Comparison of ENCODE assay signal across 13 cellular contexts in the genomic region with DNA sequence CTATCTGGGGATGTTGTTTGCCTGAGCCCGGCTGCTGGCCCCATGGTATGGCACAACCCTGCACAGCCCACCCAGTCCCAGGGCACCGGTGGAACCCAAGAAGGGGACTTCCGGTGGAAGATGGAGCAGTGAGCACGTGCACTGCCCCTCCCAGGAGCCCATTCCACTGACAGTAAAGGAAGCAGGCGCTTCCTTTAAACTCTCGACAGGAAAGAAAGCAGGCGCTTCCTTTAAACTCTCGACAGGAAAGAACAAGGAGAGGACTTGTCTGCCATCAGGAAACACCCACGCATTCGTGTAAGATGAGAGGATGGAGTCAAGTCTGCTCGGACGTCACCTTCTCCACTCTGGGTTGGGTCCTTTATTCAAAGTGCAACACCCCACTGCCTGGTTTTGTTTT. TPM values are rescaled to one million over a fixed set of nuclear protein-coding genes. Genes with fewer than 3 reads are reported as not detected.
DNase-seq lines count a peak whose midpoint lies in the region; ATAC-seq lines count a peak whose summit lies in the region.
"Had no signal": no experiment of that assay in that cellular context is flagged by ENCODE, and none has a peak within 500 bp of the region (broad histone marks: within the 10 kb centered on the region; RNA-seq: fewer than 3 reads in every experiment).

No MANE protein-coding gene starts in this region.

- intact Hi-C loops in posterior vena cava (cut with DNase I) = loop anchor here (2.0 to 10.0 kb wide), 5 partner anchors 73 to 301 kb away; no protein-coding TSS in a partner anchor

- H3K27ac Mint-ChIP-seq in activated T-cell treated with anti-CD3 and anti-CD28 coated beads, Interleukin-2, amount 50 U/mL, for 72 hours = peak overlapping the region; percentile 97
- H3K27ac Mint-ChIP-seq in T-cell = peak overlapping the region; percentile 51 to 69
- H3K27ac Mint-ChIP-seq: nephron had no signal

- CTCF ChIA-PET in T-cell (lab: Charles Lee) = interaction anchor here (0.7 to 0.8 kb wide), 2 partner anchors 48 to 1833 kb away, joined by 3 read pairs; no protein-coding TSS in a partner anchor

- DNase-seq in activated T-cell treated with anti-CD3 and anti-CD28 coated beads, Interleukin-2, amount 50 U/mL, for 72 hours = peak in 1 of 2 donors; percentile 43
- DNase-seq in activated T-cell treated with anti-CD3 and anti-CD28 coated beads for 4 hours = no peak
- peak in 2 of 34 experiments; percentile 7 to 40 for DNase-seq in T-cell
- peak; percentile 66 for DNase-seq in dermis blood vessel endothelial cell
- peak; percentile 78 for DNase-seq in posterior vena cava (ENCODE audit: low spot score)
- no peak for DNase-seq in NCI-H345 (lab: John Stamatoyannopoulos, UW)
- no peak for DNase-seq in NCI-H1436 treated with DMSO at 0.1 percent for 48 hours (lab: John Stamatoyannopoulos, UW)
- no peak for DNase-seq in CD1c-positive myeloid dendritic cell (ENCODE audit: extremely low spot score)
- DNase-seq: central memory CD4-positive, alpha-beta T cell; NCI-H1092 treated with DMSO at 0.1 percent for 48 hours; NCI-H446; T1000 had no signal

- peak overlapping the region; percentile 0 to 59 for H3K4me3 Mint-ChIP-seq in activated T-cell treated with anti-CD3 and anti-CD28 coated beads, Interleukin-2, amount 50 U/mL, for 72 hours
- peak overlapping the region in 1 of 3 donors; percentile 32 for H3K4me3 Mint-ChIP-seq in T-cell
- H3K4me3 Mint-ChIP-seq: nephron had no signal

- no peaks in the 10 kb centered on the region for H3K27me3 Mint-ChIP-seq in activated T-cell treated with anti-CD3 and anti-CD28 coated beads, Interleukin-2, amount 50 U/mL, for 72 hours (ENCODE audit: low read depth)
- no peaks in the 10 kb centered on the region for H3K27me3 Mint-ChIP-seq in T-cell

- peaks cover 0 to 1% of the 10 kb centered on the region in 2 donors for H3K9me3 Mint-ChIP-seq in activated T-cell treated with anti-CD3 and anti-CD28 coated beads, Interleukin-2, amount 50 U/mL, for 72 hours
- no peaks in the 10 kb centered on the region for H3K9me3 Mint-ChIP-seq in T-cell

- peaks cover 7 to 17% of the 10 kb centered on the region in 2 donors for H3K36me3 Mint-ChIP-seq in activated T-cell treated with anti-CD3 and anti-CD28 coated beads, Interleukin-2, amount 50 U/mL, for 72 hours (ENCODE audit: insufficient read depth in 2 of 2)
- peaks cover 6% of the 10 kb centered on the region for H3K36me3 Mint-ChIP-seq in T-cell

- peak; percentile 8 to 16 for ATAC-seq in activated T-cell treated with anti-CD3 and anti-CD28 coated beads, Interleukin-2, amount 50 U/mL, for 72 hours (replicated peaks in 1 of 2)
- peak in 2 of 4 experiments; percentile 18 to 50 for ATAC-seq in T-cell (replicated peaks in 1 of 4)

- H3K4me1 Mint-ChIP-seq in activated T-cell treated with anti-CD3 and anti-CD28 coated beads, Interleukin-2, amount 50 U/mL, for 72 hours (ENCODE audit: low read depth) = peaks cover 64% of the 10 kb centered on the region
- H3K4me1 Mint-ChIP-seq in T-cell = peaks cover 67 to 77% (median 68%) of the 10 kb centered on the region in 3 donors

- POLR2A ChIA-PET in T-cell (lab: Charles Lee) = interaction anchor here in 1 of 2 donors (0.6 kb wide), 1 partner anchor 554 kb away, joined by 3 read pairs; no protein-coding TSS in a partner anchor

RNA-seq across cellular contexts. Expression of a gene that starts 53.7 kb away (rescaled TPM):
- 100 to 1,000 TPM; 155 to 166 TPM for total RNA-seq in activated T-cell treated with anti-CD3 and anti-CD28 coated beads, Interleukin-2, amount 50 U/mL, for 72 hours
- total RNA-seq in T-cell (10 to 100 TPM; 35.6 to 44.3 (median 38.2) TPM), dermis blood vessel endothelial cell (under 0.01 and 0.14 TPM in 2 replicates), posterior vena cava (under 1 TPM; 0.24 to 0.56 TPM)

Comparison
In these comparisons a context has a peak if more than half of its experiments do, and no peak if none do; other contexts are left out.
1. DNase-seq: peak in dermis blood vessel endothelial cell (single experiment) and posterior vena cava (single experiment); none in activated T-cell treated with anti-CD3 and anti-CD28 coated beads for 4 hours (single experiment), NCI-H345 (single experiment), NCI-H1436 treated with DMSO at 0.1 percent for 48 hours (single experiment) and CD1c-positive myeloid dendritic cell (single experiment).
2. RNA of a gene that starts 53.7 kb away (total RNA-seq): 155 to 166 TPM in activated T-cell treated with anti-CD3 and anti-CD28 coated beads, Interleukin-2, amount 50 U/mL, for 72 hours and 35.6 to 44.3 TPM in T-cell; 0.24 to 0.56 TPM in posterior vena cava and under 0.01 to 0.14 TPM in dermis blood vessel endothelial cell; every median in the first group is over 10 times any median in the second.